ENCODE assay signal across 25 cellular contexts in the genomic region with DNA sequence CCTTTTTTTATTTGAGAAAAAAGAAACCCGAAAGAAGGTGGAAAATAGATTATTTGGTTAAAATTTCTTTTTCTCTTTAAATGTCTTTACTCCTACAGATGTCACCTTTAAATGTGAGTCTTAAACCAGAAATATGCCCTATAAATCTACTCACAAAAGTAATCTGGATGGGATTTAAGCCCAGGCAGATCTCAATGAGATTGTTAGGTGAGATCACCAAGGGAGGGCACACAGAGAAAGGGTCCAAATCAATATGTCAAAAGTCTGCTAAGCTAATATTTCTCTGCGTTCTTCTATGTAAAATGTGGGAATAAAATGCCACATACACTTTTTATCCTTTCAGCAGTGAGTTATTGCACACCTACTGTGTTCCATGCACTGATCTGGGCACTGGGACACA. TPM values are rescaled to one million over a fixed set of nuclear protein-coding genes. Genes with fewer than 3 reads are reported as not detected.
A peak's percentile ranks its signal among the peaks of the same experiment; 100 is the strongest.
DNase-seq lines count a peak whose midpoint lies in the region; ATAC-seq, FAIRE-seq and TF ChIP-seq lines count a peak whose summit lies in the region.
"Had no signal": no experiment of that assay in that cellular context is flagged by ENCODE, and none has a peak within 500 bp of the region (broad histone marks: within the 10 kb centered on the region; RNA-seq: fewer than 3 reads in every experiment).

No MANE protein-coding gene starts in this region.

- H3K79me2 ChIP-seq in hepatocyte: peaks cover 88% of the 10 kb centered on the region

- H3K27me3 Mint-ChIP-seq in brain: no peaks in the 10 kb centered on the region
- peaks cover 17% of the 10 kb centered on the region for H3K27me3 Mint-ChIP-seq in activated T-cell treated with anti-CD3 and anti-CD28 coated beads, Interleukin-2, amount 50 U/mL, for 4 hours (ENCODE audit: low read depth)

- no peak for TF ChIP-seq POLR2A in right lobe of liver (IDR thresholded peaks at IDR 0.05)

- DNase-seq in D721Med (ENCODE audit: insufficient read length, low spot score) (no peak), hepatocyte (ENCODE audit: low spot score) (no peak), right lobe of liver (no peak), NAMALWA (ENCODE audit: low spot score) (no peak)
- DNase-seq in activated T-cell treated with anti-CD3 and anti-CD28 coated beads, Interleukin-2, amount 50 U/mL, for 4 hours: no peak
- no peak for DNase-seq in activated T-cell treated with anti-CD3 and anti-CD28 coated beads, Interleukin-2, amount 50 U/mL, for 48 hours
- no peak for DNase-seq in effector CD4-positive, alpha-beta T cell
- DNase-seq: Caco-2; CD4-positive, CD25-positive, alpha-beta regulatory T cell; CD8-positive, alpha-beta T cell; DMS 273 treated with DMSO at 0.1 percent for 48 hours; DMS79; GDM1; H7; HCEC 1CT had no signal

- TF ChIP-seq CTCF in D721Med (IDR thresholded peaks at IDR 0.05; ENCODE audit: insufficient read depth, missing control alignments): no peak
- TF ChIP-seq CTCF in brain (conservative IDR thresholded peaks at IDR 0.05): no peak
- TF ChIP-seq CTCF in hepatocyte (IDR thresholded peaks at IDR 0.05; ENCODE audit: poor library complexity): no peak
- TF ChIP-seq CTCF in right lobe of liver (IDR thresholded peaks at IDR 0.05): no peak

- intact Hi-C loops in right lobe of liver (cut with DNase I): no loop called here

- peak; percentile 6 for FAIRE-seq in D721Med (lab: Jason Lieb, UNC)
- FAIRE-seq: A204.1, GM12878, GM19239, H1 had no signal

- H3K36me3 ChIP-seq in hepatocyte (replicated peaks; ENCODE audit: insufficient read depth, low read depth) (no peaks in the 10 kb centered on the region), right lobe of liver (no peaks in the 10 kb centered on the region)
- H3K36me3 ChIP-seq: BLaER1 had no signal

- WGBS in hepatocyte (ENCODE audit: low lambda C conversion rate, missing lambda C conversion rate): 86% methylated on average over 2 of the region's 2 CpGs
- WGBS in right lobe of liver (ENCODE audit: insufficient coverage, low coverage, low lambda C conversion rate, missing lambda C conversion rate): 20% methylated on average over 2 of the region's 2 CpGs

- H3K4me1 ChIP-seq in hepatocyte (ENCODE audit: insufficient read depth) (peaks cover 20% of the 10 kb centered on the region), right lobe of liver (peaks cover 0 to 13% (median 3%) of the 10 kb centered on the region in 4 donors)
- H3K4me1 ChIP-seq: Caco-2 had no signal

- H3K9me2 ChIP-seq in hepatocyte (replicated peaks; ENCODE audit: insufficient read depth): no peaks in the 10 kb centered on the region

- H3K4me3 ChIP-seq in hepatocyte: no peak overlapping the region
- no peak overlapping the region for H3K4me3 ChIP-seq in right lobe of liver
- H3K4me3 ChIP-seq: BLaER1, GM12878, GM23248 had no signal

- H3K27me3 ChIP-seq in hepatocyte (no peaks in the 10 kb centered on the region), right lobe of liver (no peaks in the 10 kb centered on the region)
- H3K27me3 ChIP-seq: BLaER1 had no signal

- peaks cover 16 to 30% (median 23%) of the 10 kb centered on the region in 5 experiments for H3K9me3 Mint-ChIP-seq in brain
- no peaks in the 10 kb centered on the region for H3K9me3 Mint-ChIP-seq in activated T-cell treated with anti-CD3 and anti-CD28 coated beads, Interleukin-2, amount 50 U/mL, for 4 hours
- H3K9me3 Mint-ChIP-seq: CD8-positive, alpha-beta T cell had no signal

- peak overlapping the region in 1 of 5 experiments; percentile 66 for H3K4me3 Mint-ChIP-seq in brain
- no peak overlapping the region for H3K4me3 Mint-ChIP-seq in activated T-cell treated with anti-CD3 and anti-CD28 coated beads, Interleukin-2, amount 50 U/mL, for 4 hours
- H3K4me3 Mint-ChIP-seq: B cell; CD4-positive, CD25-positive, alpha-beta regulatory T cell; CD8-positive, alpha-beta T cell had no signal

- H4K20me1 ChIP-seq in hepatocyte (ENCODE audit: insufficient read depth, poor library complexity, severe bottlenecking): no peaks in the 10 kb centered on the region
- H4K20me1 ChIP-seq: BLaER1 had no signal

- H3K4me2 ChIP-seq in hepatocyte: peak overlapping the region; percentile 51
- H3K4me2 ChIP-seq: BLaER1 had no signal

- peak; percentile 34 to 75 (median 37) for ATAC-seq in right lobe of liver
- no peak for ATAC-seq in activated T-cell treated with anti-CD3 and anti-CD28 coated beads, Interleukin-2, amount 50 U/mL, for 4 hours
- ATAC-seq: CD8-positive, alpha-beta T cell; GM12878 had no signal

- peak overlapping the region in 3 of 5 experiments; percentile 10 to 86 (median 57) for H3K27ac Mint-ChIP-seq in brain
- H3K27ac Mint-ChIP-seq: B cell; CD4-positive, CD25-positive, alpha-beta regulatory T cell; CD8-positive, alpha-beta T cell had no signal

- H3K4me1 Mint-ChIP-seq in brain: peaks cover 43% of the 10 kb centered on the region
- H3K4me1 Mint-ChIP-seq in activated T-cell treated with anti-CD3 and anti-CD28 coated beads, Interleukin-2, amount 50 U/mL, for 4 hours (ENCODE audit: low read depth): no peaks in the 10 kb centered on the region
- H3K4me1 Mint-ChIP-seq: B cell; CD4-positive, CD25-positive, alpha-beta regulatory T cell had no signal

- H2AFZ ChIP-seq in hepatocyte: no peak overlapping the region
- H2AFZ ChIP-seq: GM23248 had no signal

- H3K27ac ChIP-seq in hepatocyte: peak overlapping the region; percentile 36
- H3K27ac ChIP-seq in right lobe of liver: no peak overlapping the region
- H3K27ac ChIP-seq: 22Rv1, BLaER1, C4-2B, GM23248 had no signal

- H3K9me3 ChIP-seq in hepatocyte (ENCODE audit: low read depth): no peaks in the 10 kb centered on the region
- H3K9me3 ChIP-seq in right lobe of liver: no peaks in the 10 kb centered on the region
- H3K9me3 ChIP-seq: BLaER1, Caco-2 had no signal

- H3K36me3 Mint-ChIP-seq in brain: peaks cover 36% of the 10 kb centered on the region
- no peaks in the 10 kb centered on the region for H3K36me3 Mint-ChIP-seq in activated T-cell treated with anti-CD3 and anti-CD28 coated beads, Interleukin-2, amount 50 U/mL, for 4 hours (ENCODE audit: insufficient read depth)
- H3K36me3 Mint-ChIP-seq: CD4-positive, CD25-positive, alpha-beta regulatory T cell; CD8-positive, alpha-beta T cell had no signal

RNA-seq across cellular contexts. Expression of gene WASF3, which starts 32.9 kb away (rescaled TPM):
- 20.0 TPM for polyA plus RNA-seq in brain (ENCODE audit: insufficient read depth, low read depth, low replicate concordance)
- 15.5 and 17.8 TPM in 2 replicates for total RNA-seq in hepatocyte
- polyA plus RNA-seq in hepatocyte: 10.1 and 10.4 TPM in 2 replicates
- total RNA-seq in right lobe of liver: 10 to 100 TPM in 2 of 6 experiments, 1 to 10 TPM in 4; 5.8 to 14.5 (median 8.3) TPM
- total RNA-seq in activated T-cell treated with anti-CD3 and anti-CD28 coated beads, Interleukin-2, amount 50 U/mL, for 4 hours: under 1 TPM; 0.14 to 0.33 (median 0.26) TPM
- total RNA-seq: Caco-2; CD8-positive, alpha-beta T cell had no signal
- polyA plus RNA-seq: CD4-positive, CD25-positive, alpha-beta regulatory T cell had no signal

Comparison
In these comparisons a context has a peak if more than half of its experiments do, and no peak if none do; other contexts are left out.
1. ATAC-seq: peak in right lobe of liver (4 of 4); none in activated T-cell treated with anti-CD3 and anti-CD28 coated beads, Interleukin-2, amount 50 U/mL, for 4 hours (0 of 2).
2. RNA of gene WASF3, which starts 32.9 kb away (total RNA-seq): 15.5 to 17.8 TPM in hepatocyte and 5.8 to 14.5 TPM in right lobe of liver; 0.14 to 0.33 TPM in activated T-cell treated with anti-CD3 and anti-CD28 coated beads, Interleukin-2, amount 50 U/mL, for 4 hours; every median in the first group is over 4 times any median in the second.